8 cellular contexts compared by ENCODE assay signal in genomic region chr2:102091121-102091520, GRCh38.
"Had no signal": no experiment of that assay in that cellular context is flagged by ENCODE, and none has a peak within 500 bp of the region (broad histone marks: within the 10 kb centered on the region; RNA-seq: fewer than 3 reads in every experiment).

No MANE protein-coding gene starts in this region.

- FAIRE-seq: H1, H54, HTR-8/SVneo, K562 had no signal

- H3K9me3 Mint-ChIP-seq: GM23338 had no signal

- ATAC-seq: GM23338, K562 had no signal

- H3K27ac Mint-ChIP-seq: GM23338, H9 had no signal

- H3K4me3 Mint-ChIP-seq: GM23338, H9 had no signal

- H3K4me3 ChIP-seq: GM23338, K562 had no signal

- DNase-seq: H9, HCEC 1CT, IMR-90 had no signal

- H3K4me2 ChIP-seq: GM23338 had no signal

- H2AFZ ChIP-seq: GM23338 had no signal
